ENCODE assay signal across 30 cellular contexts in genomic region chr21:42311816-42312625, GRCh38. TPM values are rescaled to one million over a fixed set of nuclear protein-coding genes. Genes with fewer than 3 reads are reported as not detected.
A peak's percentile ranks its signal among the peaks of the same experiment; 100 is the strongest.
DNase-seq lines count a peak whose midpoint lies in the region; ATAC-seq and TF ChIP-seq lines count a peak whose summit lies in the region.
"Had no signal": no experiment of that assay in that cellular context is flagged by ENCODE, and none has a peak within 500 bp of the region (broad histone marks: within the 10 kb centered on the region; RNA-seq: fewer than 3 reads in every experiment).

No MANE protein-coding gene starts in this region.

- ATAC-seq in HG03108 (IDR thresholded peaks at IDR 0.05; ENCODE audit: unreplicated experiment): no peak
- ATAC-seq in PC-3: no peak
- ATAC-seq: CD8-positive, alpha-beta T cell; stimulated activated effector memory CD8-positive, alpha-beta T cell treated with anti-CD3 and anti-CD28 coated beads, Interleukin-12 subunit alpha, Interleukin-12 subunit beta, amount 100 ng/mL, for 72 hours had no signal

- H3K4me1 ChIP-seq in Peyer's patch: peaks cover 0 to 42% (median 6%) of the 10 kb centered on the region in 4 donors
- peaks cover 43% of the 10 kb centered on the region for H3K4me1 ChIP-seq in hepatocyte (ENCODE audit: insufficient read depth)
- peaks cover 41 to 64% of the 10 kb centered on the region in 2 donors for H3K4me1 ChIP-seq in thyroid gland
- no peaks in the 10 kb centered on the region for H3K4me1 ChIP-seq in trophoblast cell (ENCODE audit: control insufficient read depth in 1 of 2, insufficient read depth in 2 of 2, low read length in 2 of 2)
- H3K4me1 ChIP-seq in PC-3 (ENCODE audit: insufficient read depth, low read length): peaks cover 6% of the 10 kb centered on the region; the same call in 1 of the 2 replicates

- WGBS in hepatocyte (ENCODE audit: low lambda C conversion rate, missing lambda C conversion rate): 78% methylated on average over 21 of the region's 21 CpGs
- WGBS in thyroid gland, 2 donors: 85 to 87% methylated on average over 16 to 17 of the region's 21 CpGs
- whole genome bisulfite sequencing in trophoblast cell (ENCODE audit: extremely low coverage, insufficient coverage, insufficient read length): no CpG with 5 or more reads among the region's 21 CpGs

- H3K27me3 ChIP-seq in Peyer's patch (no peaks in the 10 kb centered on the region), hepatocyte (no peaks in the 10 kb centered on the region), thyroid gland (no peaks in the 10 kb centered on the region), trophoblast cell (ENCODE audit: insufficient read depth, low read length) (no peaks in the 10 kb centered on the region), PC-3 (ENCODE audit: low read length) (no peaks in the 10 kb centered on the region)
- H3K27me3 ChIP-seq: SJCRH30 had no signal

- H3K9me2 ChIP-seq in hepatocyte (replicated peaks; ENCODE audit: insufficient read depth) (no peaks in the 10 kb centered on the region), PC-3 (replicated peaks; ENCODE audit: low read length) (no peaks in the 10 kb centered on the region)

- TF ChIP-seq CTCF in Peyer's patch (IDR thresholded peaks at IDR 0.05): no peak
- TF ChIP-seq CTCF in hepatocyte (IDR thresholded peaks at IDR 0.05; ENCODE audit: poor library complexity): no peak
- no peak for TF ChIP-seq CTCF in thyroid gland (IDR thresholded peaks at IDR 0.05)
- TF ChIP-seq CTCF in PC-3 (conservative IDR thresholded peaks at IDR 0.05; ENCODE audit: low read depth, low read length): no peak

- H4K20me1 ChIP-seq in hepatocyte (ENCODE audit: insufficient read depth, poor library complexity, severe bottlenecking) (no peaks in the 10 kb centered on the region), PC-3 (ENCODE audit: low read length) (no peaks in the 10 kb centered on the region)

- H3F3A ChIP-seq in PC-3 (ENCODE audit: low read length, unreplicated experiment): no peaks in the 10 kb centered on the region

- no peak overlapping the region for H3K4ac ChIP-seq in trophoblast cell (ENCODE audit: low read depth, low read length)

- H4K91ac ChIP-seq in trophoblast cell (ENCODE audit: low read depth, low read length): no peak overlapping the region

- POLR2A ChIA-PET in PC-3 (lab: Charles Lee; ENCODE audit: unreplicated experiment): no interaction called here

- H2BK120ac ChIP-seq in trophoblast cell (ENCODE audit: insufficient read depth, low read length, poor library complexity): no peak overlapping the region

- intact Hi-C loops in thyroid gland (cut with DNase I) (loop anchor here (10.0 kb wide), 1 partner anchor 73 kb away; no protein-coding TSS in a partner anchor), PC-3 (cut with micrococcal nuclease) (no loop called here)

- no peak overlapping the region for H4K8ac ChIP-seq in trophoblast cell (ENCODE audit: low read depth, low read length)

- no peak overlapping the region for H3K9ac ChIP-seq in trophoblast cell (ENCODE audit: low read length)
- no peak overlapping the region for H3K9ac ChIP-seq in PC-3 (ENCODE audit: low read length)

- H3K18ac ChIP-seq in trophoblast cell (ENCODE audit: low read length): no peak overlapping the region

- no peak overlapping the region for H2BK5ac ChIP-seq in trophoblast cell (ENCODE audit: low read depth, low read length, poor library complexity)

- TF ChIP-seq POLR2A in Peyer's patch (IDR thresholded peaks at IDR 0.05) (no peak), thyroid gland (IDR thresholded peaks at IDR 0.05) (no peak)

- no peaks in the 10 kb centered on the region for H3K79me2 ChIP-seq in hepatocyte
- H3K79me2 ChIP-seq in trophoblast cell (ENCODE audit: control insufficient read depth, insufficient read depth, low read length, poor library complexity): no peaks in the 10 kb centered on the region
- H3K79me2 ChIP-seq in PC-3 (ENCODE audit: low read length): no peaks in the 10 kb centered on the region

- BruUV-seq in PC-3 (replicated peaks; lab: Mats Ljungman, UMichigan): no TSS peak

- H3K36me3 ChIP-seq in Peyer's patch (no peaks in the 10 kb centered on the region), hepatocyte (replicated peaks; ENCODE audit: insufficient read depth, low read depth) (no peaks in the 10 kb centered on the region), thyroid gland (peaks cover 0 to 8% of the 10 kb centered on the region in 2 donors), trophoblast cell (ENCODE audit: control insufficient read depth in 1 of 2, insufficient read depth in 2 of 2, low read length in 2 of 2) (no peaks in the 10 kb centered on the region), PC-3 (ENCODE audit: low read depth, low read length) (no peaks in the 10 kb centered on the region)
- H3K36me3 ChIP-seq: sigmoid colon, SJCRH30 had no signal

- no peak overlapping the region for H2AK5ac ChIP-seq in trophoblast cell (ENCODE audit: low read length)

- no peak overlapping the region for H2BK12ac ChIP-seq in trophoblast cell (ENCODE audit: low read length)

- H3K23ac ChIP-seq in trophoblast cell (ENCODE audit: low read length): no peak overlapping the region

- CTCF ChIA-PET in PC-3 (lab: Charles Lee): no interaction called here

- H3K9me3 ChIP-seq in Peyer's patch (no peaks in the 10 kb centered on the region), hepatocyte (ENCODE audit: low read depth) (no peaks in the 10 kb centered on the region), thyroid gland (no peaks in the 10 kb centered on the region), trophoblast cell (ENCODE audit: insufficient read depth, low read depth, low read length) (peaks cover 4% of the 10 kb centered on the region), PC-3 (ENCODE audit: low read length) (no peaks in the 10 kb centered on the region)
- H3K9me3 ChIP-seq: sigmoid colon, SJCRH30 had no signal

- no peak overlapping the region for H4K12ac ChIP-seq in trophoblast cell (ENCODE audit: low read depth, low read length)

- peak overlapping the region in 3 of 4 donors; percentile 68 to 92 (median 91) for H3K27ac ChIP-seq in Peyer's patch
- H3K27ac ChIP-seq in hepatocyte: peak overlapping the region; percentile 27
- peak overlapping the region; percentile 83 to 95 (median 92) for H3K27ac ChIP-seq in thyroid gland
- H3K27ac ChIP-seq in trophoblast cell (ENCODE audit: low read depth, low read length): no peak overlapping the region
- no peak overlapping the region for H3K27ac ChIP-seq in PC-3 (ENCODE audit: low read length)
- H3K27ac ChIP-seq: sigmoid colon had no signal

- H3K79me1 ChIP-seq in trophoblast cell (ENCODE audit: low read length): no peaks in the 10 kb centered on the region

- H2AFZ ChIP-seq in hepatocyte (no peak overlapping the region), trophoblast cell (ENCODE audit: insufficient read depth, low read length, poor library complexity) (no peak overlapping the region), PC-3 (ENCODE audit: low read length) (no peak overlapping the region)

- H3K4me3 ChIP-seq in Peyer's patch: peak overlapping the region in 2 of 4 donors; percentile 45 to 47
- no peak overlapping the region for H3K4me3 ChIP-seq in hepatocyte
- no peak overlapping the region for H3K4me3 ChIP-seq in thyroid gland (replicated peaks in 1 of 3)
- H3K4me3 ChIP-seq in trophoblast cell (ENCODE audit: low read depth, low read length): no peak overlapping the region
- no peak overlapping the region for H3K4me3 ChIP-seq in PC-3 (ENCODE audit: low read length)
- H3K4me3 ChIP-seq: sigmoid colon, SJCRH30 had no signal

- H3K14ac ChIP-seq in trophoblast cell (ENCODE audit: low read length): no peak overlapping the region

- H3K4me2 ChIP-seq in hepatocyte: peak overlapping the region; percentile 14
- no peak overlapping the region for H3K4me2 ChIP-seq in trophoblast cell (ENCODE audit: low read length)
- H3K4me2 ChIP-seq in PC-3 (ENCODE audit: low read length): no peak overlapping the region

- DNase-seq in activated effector memory CD4-positive, alpha-beta T cell treated with anti-CD3 and anti-CD28 coated beads, Interleukin-2, amount 50 U/mL, for 16 hours: peak; percentile 49
- DNase-seq in activated effector memory CD4-positive, alpha-beta T cell treated with Interleukin-2 at 50 U/mL for 16 hours: no peak
- DNase-seq in Peyer's patch: peak in 1 of 3 donors; percentile 72
- DNase-seq in hepatocyte (ENCODE audit: low spot score): no peak
- DNase-seq in thyroid gland: peak in 1 of 2 donors; percentile 35
- no peak for DNase-seq in trophoblast cell
- no peak for DNase-seq in PC-3
- DNase-seq: activated CD4-positive, alpha-beta T cell treated with anti-CD3 and anti-CD28 coated beads, Interleukin-2, amount 10 ng/mL, durations not matched to agents 7 days and 5 days; activated naive CD4-positive, alpha-beta T cell treated with anti-CD3 and anti-CD28 coated beads, Interleukin-2, amount 10 ng/mL, durations not matched to agents 7 days and 5 days; anterior cingulate cortex; CD8-positive, alpha-beta T cell; central memory CD4-positive, alpha-beta T cell; foreskin fibroblast; GOT3; hypothalamus; Karpas-422; NCI-H1105 treated with DMSO at 0.1 percent for 48 hours; NCI-H2107; OCI-M1; sigmoid colon; SJCRH30; T-helper 1 cell had no signal

RNA-seq across cellular contexts. Expression of gene TFF3, which starts 3.2 kb away (rescaled TPM):
- total RNA-seq in Peyer's patch (1,000 to 10,000 TPM in 1 of 4 donors, 100 to 1,000 TPM in 3; 178 to 1,063 (median 636) TPM), hepatocyte (84.4 and 92.0 TPM in 2 replicates), thyroid gland (1,000 to 10,000 TPM in 2 of 4 donors, 100 to 1,000 TPM in 2; 246 to 4,817 (median 914) TPM), PC-3 (2014; rRNA removed) (2.8 and 9.1 TPM in 2 replicates)
- 589 and 696 TPM in 2 replicates for polyA plus RNA-seq in hepatocyte
- 0.60 and 0.63 TPM in 2 replicates for polyA plus RNA-seq in trophoblast cell (2013)
- total RNA-seq: activated CD4-positive, alpha-beta T cell treated with anti-CD3 and anti-CD28 coated beads, Interleukin-2, amount 10 ng/mL, durations not matched to agents 7 days and 5 days; CD8-positive, alpha-beta T cell; HT1080; temporal lobe had no signal
- polyA plus RNA-seq: keratinocyte had no signal

RNA-seq across cellular contexts. Expression of gene TFF2, which starts 38.8 kb away (rescaled TPM):
- total RNA-seq in Peyer's patch (1 to 10 TPM in 1 of 4 donors, not detected in 3; 6.7 TPM), hepatocyte (15.5 and 23.9 TPM in 2 replicates), thyroid gland (10 to 100 TPM in 1 of 4 donors, 1 to 10 TPM in 1, not detected in 2; 2.5 to 14.3 TPM), PC-3 (2014; rRNA removed) (21.1 and 22.9 TPM in 2 replicates)
- 28.1 and 58.7 TPM in 2 replicates for polyA plus RNA-seq in hepatocyte
- polyA plus RNA-seq in trophoblast cell (2013): 0.07 TPM in 1 of 2 replicates, not detected in the other
- total RNA-seq: activated CD4-positive, alpha-beta T cell treated with anti-CD3 and anti-CD28 coated beads, Interleukin-2, amount 10 ng/mL, durations not matched to agents 7 days and 5 days; CD8-positive, alpha-beta T cell; Daoy; epithelial cell of proximal tubule; HT1080; lung microvascular endothelial cell; sigmoid colon; SJCRH30; temporal lobe had no signal
- polyA plus RNA-seq: keratinocyte had no signal

RNA-seq across cellular contexts. Expression of gene TFF1, which starts 54.3 kb away (rescaled TPM):
- total RNA-seq in Peyer's patch (100 to 1,000 TPM in 2 of 4 donors, 10 to 100 TPM in 1, not detected in 1; 32.4 to 136 (median 103) TPM), hepatocyte (57.4 and 84.2 TPM in 2 replicates), thyroid gland (not detected), PC-3 (2014; rRNA removed) (99.2 and 111 TPM in 2 replicates)
- polyA plus RNA-seq in hepatocyte: 140 and 221 TPM in 2 replicates
- 10.1 and 13.5 TPM in 2 replicates for polyA plus RNA-seq in trophoblast cell (2013)
- total RNA-seq: activated CD4-positive, alpha-beta T cell treated with anti-CD3 and anti-CD28 coated beads, Interleukin-2, amount 10 ng/mL, durations not matched to agents 7 days and 5 days; CD8-positive, alpha-beta T cell; Daoy; epithelial cell of proximal tubule; HT1080; lung microvascular endothelial cell; SJCRH30; temporal lobe had no signal
- polyA plus RNA-seq: keratinocyte had no signal

Comparison
In these comparisons a context has a peak if more than half of its experiments do, and no peak if none do; other contexts are left out.
1. H3K27ac ChIP-seq: peak in Peyer's patch (3 of 4), hepatocyte (single experiment) and thyroid gland (3 of 3); none in trophoblast cell (single experiment) and PC-3 (single experiment).
2. RNA of gene TFF1, which starts 54.3 kb away (total RNA-seq): 99.2 to 111 TPM in PC-3, 32.4 to 136 TPM in Peyer's patch and 57.4 to 84.2 TPM in hepatocyte; not detected in thyroid gland; every median in the first group is over 4 times any median in the second.